ENCODE assay signal across 21 cellular contexts in genomic region chr9:87402537-87402936, GRCh38.
"Had no signal": no experiment of that assay in that cellular context is flagged by ENCODE, and none has a peak within 500 bp of the region (broad histone marks: within the 10 kb centered on the region; RNA-seq: fewer than 3 reads in every experiment).

No MANE protein-coding gene starts in this region.

- H3K4me2 ChIP-seq: hepatocyte had no signal

- H3K27me3 ChIP-seq: dorsolateral prefrontal cortex, esophagus muscularis mucosa, foreskin keratinocyte, gastroesophageal sphincter, heart left ventricle, hepatocyte, left lung had no signal

- H3K4me3 ChIP-seq: coronary artery, dorsolateral prefrontal cortex, esophagus muscularis mucosa, gastroesophageal sphincter, heart left ventricle, hepatocyte, left lung, lower lobe of right lung had no signal

- H2AFZ ChIP-seq: hepatocyte had no signal

- H3K4me1 ChIP-seq: foreskin keratinocyte, gastroesophageal sphincter had no signal

- H3K36me3 ChIP-seq: esophagus muscularis mucosa, gastroesophageal sphincter, heart left ventricle, left lung, lower lobe of right lung had no signal

- DNase-seq: dermis blood vessel endothelial cell; dorsolateral prefrontal cortex; effector CD4-positive, alpha-beta T cell; effector memory CD4-positive, alpha-beta T cell; foreskin keratinocyte; heart left ventricle; hypothalamus; immature natural killer cell; islet precursor cell; kidney; left cardiac atrium; left lung; left ventricle myocardium superior; lower lobe of right lung; mesendoderm; midbrain; naive thymus-derived CD4-positive, alpha-beta T cell had no signal

- H3K9me3 ChIP-seq: esophagus muscularis mucosa, gastroesophageal sphincter, heart left ventricle, left lung, lower lobe of right lung had no signal

- H3K27ac ChIP-seq: coronary artery, dorsolateral prefrontal cortex, esophagus muscularis mucosa, foreskin keratinocyte, gastroesophageal sphincter, heart left ventricle, hepatocyte, left lung, lower lobe of right lung had no signal
